ENCODE assay signal across 8 cellular contexts in genomic region chr12:57229634-57230380, GRCh38. TPM values are rescaled to one million over a fixed set of nuclear protein-coding genes. Genes with fewer than 3 reads are reported as not detected.
A peak's percentile ranks its signal among the peaks of the same experiment; 100 is the strongest.
DNase-seq lines count a peak whose midpoint lies in the region; ATAC-seq, FAIRE-seq and TF ChIP-seq lines count a peak whose summit lies in the region.

Gene SHMT2, plus strand, starts transcription at chr12:57229711. Its CDS starts 68 bp downstream, at chr12:57229779.

- H3K4me1 Mint-ChIP-seq in CD4-positive, alpha-beta T cell (ENCODE audit: low read depth) = peaks cover 63% of the 10 kb centered on the region

- H3K4me1 ChIP-seq in endocrine pancreas (ENCODE audit: control insufficient read depth, insufficient read depth, low read length) = peaks cover 4% of the 10 kb centered on the region
- H3K4me1 ChIP-seq in mesenchymal stem cell (ENCODE audit: control insufficient read depth, insufficient read depth, low read depth, low read length) = peaks cover 34% of the 10 kb centered on the region

- peak within 1 kb of the TSS; percentile 87 for H4K8ac ChIP-seq in mesenchymal stem cell (ENCODE audit: low read length)

- CTCF ChIA-PET in CD4-positive, alpha-beta T cell (lab: Charles Lee) = interaction anchor here (2.2 to 8.3 kb wide), 3 partner anchors 8 to 16 kb away, joined by 21 to 127 read pairs (median 24); a partner anchor contains a TSS
- CTCF ChIA-PET in activated CD8-positive, alpha-beta memory T cell treated with anti-CD3 and anti-CD28 coated beads for 36 hours (lab: Charles Lee) = interaction anchor here (0.5 to 13.2 kb wide), 10 partner anchors 13 to 473 kb away, joined by 3 to 316 read pairs (median 3); partner anchors contain the start of genes GLI1, INHBE and LRP1

- no peaks in the 10 kb centered on the region for H3K9me3 ChIP-seq in CD4-positive, alpha-beta T cell (ENCODE audit: control insufficient read depth, low read length)
- no peaks in the 10 kb centered on the region for H3K9me3 ChIP-seq in endocrine pancreas (ENCODE audit: control insufficient read depth, low read length)
- H3K9me3 ChIP-seq in mesenchymal stem cell (ENCODE audit: control insufficient read depth, low read length) = no peaks in the 10 kb centered on the region

- peak within 1 kb of the TSS; percentile 56 to 78 for H3K4ac ChIP-seq in mesenchymal stem cell (ENCODE audit: low read depth in 1 of 2, low read length in 2 of 2)

- H3K79me1 ChIP-seq in mesenchymal stem cell (replicated peaks; ENCODE audit: low read length, poor library complexity, severe bottlenecking) = peaks cover 23% of the 10 kb centered on the region

- H3K9ac ChIP-seq in endocrine pancreas (ENCODE audit: control insufficient read depth, insufficient read depth, low read length) (peak within 1 kb of the TSS; percentile 88), mesenchymal stem cell (ENCODE audit: low read length) (peak within 1 kb of the TSS; percentile 98)

- POLR2A ChIA-PET in CD4-positive, alpha-beta T cell (lab: Charles Lee) = interaction anchor here (1.0 to 2.7 kb wide), 10 partner anchors 8 to 231 kb away, joined by 3 to 48 read pairs (median 6); partner anchors contain the start of genes NXPH4 and STAT6
- POLR2A ChIA-PET in activated CD8-positive, alpha-beta memory T cell treated with anti-CD3 and anti-CD28 coated beads for 36 hours (lab: Charles Lee) = interaction anchor here (0.6 to 3.0 kb wide), 8 partner anchors 11 to 201 kb away, joined by 3 to 39 read pairs (median 4); partner anchors contain the start of genes NXPH4, R3HDM2 and STAT6

- peak within 1 kb of the TSS; percentile 65 for H2BK120ac ChIP-seq in mesenchymal stem cell (ENCODE audit: low read depth, low read length)

- peak within 1 kb of the TSS; percentile 2 to 81 for H3K18ac ChIP-seq in mesenchymal stem cell (ENCODE audit: low read depth in 1 of 2, low read length in 2 of 2)

- peaks cover 29% of the 10 kb centered on the region for H3K27me3 Mint-ChIP-seq in CD4-positive, alpha-beta T cell

- H3K27me3 ChIP-seq in CD4-positive, alpha-beta T cell (ENCODE audit: control insufficient read depth, insufficient read depth, low read length) = peaks cover 23% of the 10 kb centered on the region
- H3K27me3 ChIP-seq in endocrine pancreas (ENCODE audit: control insufficient read depth, insufficient read depth, low read length) = no peaks in the 10 kb centered on the region
- peaks cover 11 to 30% of the 10 kb centered on the region in 2 experiments for H3K27me3 ChIP-seq in mesenchymal stem cell (ENCODE audit: control insufficient read depth in 1 of 2, insufficient read depth in 1 of 2, low read length in 2 of 2)

- H2AFZ ChIP-seq in mesenchymal stem cell (ENCODE audit: low read depth, low read length) = no peak within 1 kb of the TSS

- H3K27ac ChIP-seq in CD4-positive, alpha-beta T cell (ENCODE audit: low read depth, low read length) = peak within 1 kb of the TSS; percentile 19
- peak within 1 kb of the TSS; percentile 96 for H3K27ac ChIP-seq in mesenchymal stem cell (ENCODE audit: low read length, poor library complexity, severe bottlenecking)

- peak within 1 kb of the TSS; percentile 94 for H4K91ac ChIP-seq in mesenchymal stem cell (ENCODE audit: low read length)

- intact Hi-C loops in CD4-positive, alpha-beta T cell (cut with DNase I, micrococcal nuclease) = loop anchor here (1.0 to 5.0 kb wide), 2 partner anchors 9 to 148 kb away; no protein-coding TSS in a partner anchor

- H2BK5ac ChIP-seq in mesenchymal stem cell (ENCODE audit: low read depth, low read length, poor library complexity, severe bottlenecking) = peak within 1 kb of the TSS; percentile 70

- H3K27ac Mint-ChIP-seq in CD4-positive, alpha-beta T cell = peak within 1 kb of the TSS; percentile 76

- peak within 1 kb of the TSS; percentile 19 for H2AK5ac ChIP-seq in mesenchymal stem cell (ENCODE audit: low read length, severe bottlenecking)

- peak within 1 kb of the TSS in 1 of 2 experiments; percentile 64 for H3K14ac ChIP-seq in mesenchymal stem cell (ENCODE audit: low read length in 2 of 2)

- DNase-seq in CD4-positive, alpha-beta T cell = peak; percentile 81 to 93 (median 88)
- peak; percentile 99 for DNase-seq in HTR-8/SVneo (ENCODE audit: insufficient read length, low spot score)
- peak; percentile 96 for DNase-seq in NOMO-1 treated with DMSO at 0.1 percent for 48 hours (lab: John Stamatoyannopoulos, UW; ENCODE audit: unreplicated experiment)
- peak; percentile 96 for DNase-seq in mesenchymal stem cell
- peak; percentile 92 for DNase-seq in stimulated activated CD8-positive, alpha-beta memory T cell treated with anti-CD3 and anti-CD28 coated beads, Interleukin-12 subunit alpha, Interleukin-12 subunit beta, amount 100 ng/mL, for 24 hours (ENCODE audit: extremely low read depth)

- peak; percentile 55 for ATAC-seq in CD4-positive, alpha-beta T cell (ENCODE audit: poor library complexity)
- ATAC-seq in GM19463 (IDR thresholded peaks at IDR 0.05; ENCODE audit: unreplicated experiment) = peak; percentile 50

- H3K23ac ChIP-seq in mesenchymal stem cell (ENCODE audit: low read length in 2 of 2) = no peak within 1 kb of the TSS

- H3K4me2 ChIP-seq in mesenchymal stem cell (ENCODE audit: low read length, poor library complexity, severe bottlenecking) = peak within 1 kb of the TSS; percentile 76

- H3K36me3 Mint-ChIP-seq in CD4-positive, alpha-beta T cell (ENCODE audit: low read depth) = peaks cover 47% of the 10 kb centered on the region

- H3K4me3 ChIP-seq in endocrine pancreas (ENCODE audit: control insufficient read depth, insufficient read depth, low read length) (peak within 1 kb of the TSS; percentile 64), mesenchymal stem cell (ENCODE audit: insufficient read depth in 1 of 2, low read depth in 1 of 2, low read length in 2 of 2) (peak within 1 kb of the TSS; percentile 70 to 86)

- H2BK12ac ChIP-seq in mesenchymal stem cell (ENCODE audit: low read length in 2 of 2) = peak within 1 kb of the TSS; percentile 4 to 7

- peak within 1 kb of the TSS; percentile 93 for H3K4me3 Mint-ChIP-seq in CD4-positive, alpha-beta T cell

- no peaks in the 10 kb centered on the region for H3K9me3 Mint-ChIP-seq in CD4-positive, alpha-beta T cell

- H2BK15ac ChIP-seq in mesenchymal stem cell (ENCODE audit: low read depth, poor library complexity, severe bottlenecking) = peak within 1 kb of the TSS; percentile 3

- H3K36me3 ChIP-seq in endocrine pancreas (ENCODE audit: control insufficient read depth, insufficient read depth, low read length) (peaks cover 3% of the 10 kb centered on the region), mesenchymal stem cell (ENCODE audit: control insufficient read depth in 1 of 2, insufficient read depth in 2 of 2, low read depth in 1 of 2, low read length in 2 of 2) (peaks cover 38% of the 10 kb centered on the region in 2 experiments)

- no peak for TF ChIP-seq CTCF in CD4-positive, alpha-beta T cell (IDR thresholded peaks at IDR 0.05)

- under 1% methylated on average over 33 of the region's 42 CpGs for WGBS in mesenchymal stem cell

- no peak for FAIRE-seq in HTR-8/SVneo (lab: Jason Lieb, UNC)

RNA-seq across cellular contexts. Expression of gene SHMT2, which starts in this region (rescaled TPM):
- 10 to 100 TPM; 21.3 to 22.2 TPM for total RNA-seq in CD4-positive, alpha-beta T cell
- 100 to 1,000 TPM; 474 to 496 TPM for total RNA-seq in activated CD8-positive, alpha-beta memory T cell treated with anti-CD3 and anti-CD28 coated beads for 36 hours
- 196 TPM for polyA plus RNA-seq in mesenchymal stem cell (2013, experiment 1 of 2)
- 196 TPM for polyA plus RNA-seq in mesenchymal stem cell (2013, experiment 2 of 2)

Comparison
In these comparisons a context has a peak if more than half of its experiments do, and no peak if none do; other contexts are left out.
1. Peak in every context shown above with its lines: DNase-seq, ATAC-seq, H3K4me3 ChIP-seq and H3K27ac ChIP-seq.
2. RNA of gene SHMT2 (total RNA-seq): 474 to 496 TPM in activated CD8-positive, alpha-beta memory T cell treated with anti-CD3 and anti-CD28 coated beads for 36 hours; 21.3 to 22.2 TPM in CD4-positive, alpha-beta T cell; every median in the first group is over 10 times any median in the second.